In genomic region chr10:22340362-22341189, GRCh38 we compare ENCODE assay signal across 8 cellular contexts. TPM values are rescaled to one million over a fixed set of nuclear protein-coding genes. Genes with fewer than 3 reads are reported as not detected.
DNase-seq lines count a peak whose midpoint lies in the region; ATAC-seq and TF ChIP-seq lines count a peak whose summit lies in the region.

No MANE protein-coding gene starts in this region.

- TF ChIP-seq CTCF in BJ (IDR thresholded peaks at IDR 0.05; ENCODE audit: insufficient read depth, low read depth, low read length) (no peak), mucosa of descending colon (IDR thresholded peaks at IDR 0.05) (no peak), tibial artery (IDR thresholded peaks at IDR 0.05) (no peak)

- H3K4me1 ChIP-seq in esophagus (ENCODE audit: control insufficient read depth in 2 of 2, insufficient read depth in 2 of 2, low read length in 1 of 2) (peaks cover 3 to 18% of the 10 kb centered on the region in 2 donors), mucosa of descending colon (ENCODE audit: low read depth) (peaks cover 25% of the 10 kb centered on the region), tibial artery (peaks cover 0 to 39% (median 27%) of the 10 kb centered on the region in 4 donors)

- H3K4me3 ChIP-seq in BJ (ENCODE audit: low read depth, low read length) = peak overlapping the region; percentile 76
- peak overlapping the region; percentile 81 to 91 for H3K4me3 ChIP-seq in esophagus (ENCODE audit: low read depth in 1 of 2, low read length in 2 of 2)
- H3K4me3 ChIP-seq in mucosa of descending colon = peak overlapping the region; percentile 39
- H3K4me3 ChIP-seq in tibial artery = peak overlapping the region; percentile 73 to 75

- H3K27ac ChIP-seq in esophagus (ENCODE audit: low read depth in 2 of 2, low read length in 1 of 2) (peak overlapping the region; percentile 88 to 90), tibial artery (peak overlapping the region; percentile 95 to 96)

- ATAC-seq in GM18867 (IDR thresholded peaks at IDR 0.05; ENCODE audit: unreplicated experiment) (peak; percentile 51), HG03045 (IDR thresholded peaks at IDR 0.05; ENCODE audit: unreplicated experiment) (peak; percentile 49), mucosa of descending colon (peak; percentile 83)

- no peaks in the 10 kb centered on the region for H3K36me3 ChIP-seq in BJ (ENCODE audit: control insufficient read depth, insufficient read depth, low read length)
- H3K36me3 ChIP-seq in esophagus (ENCODE audit: control insufficient read depth in 2 of 2, insufficient read depth in 2 of 2, low read length in 1 of 2) = no peaks in the 10 kb centered on the region
- H3K36me3 ChIP-seq in mucosa of descending colon (ENCODE audit: low read depth) = no peaks in the 10 kb centered on the region
- H3K36me3 ChIP-seq in tibial artery = no peaks in the 10 kb centered on the region

- POLR2A ChIA-PET in BJ (lab: Charles Lee) = interaction anchor here (0.6 kb wide), 2 partner anchors 86 to 96 kb away, joined by 5 to 6 read pairs; no protein-coding TSS in a partner anchor

- CTCF ChIA-PET in BJ (lab: Yijun Ruan, JAX) = no interaction called here

- H3K9me3 ChIP-seq in esophagus (ENCODE audit: control insufficient read depth in 2 of 2, insufficient read depth in 1 of 2, low read depth in 1 of 2, low read length in 1 of 2) (peaks cover 0 to 7% of the 10 kb centered on the region in 2 donors), mucosa of descending colon (no peaks in the 10 kb centered on the region), tibial artery (peaks cover 0 to 4% (median 0%) of the 10 kb centered on the region in 3 donors)

- intact Hi-C loops in mucosa of descending colon (cut with DNase I, micrococcal nuclease) = no loop called here
- intact Hi-C loops in tibial artery (cut with DNase I; ENCODE audit: low total_unique reads) = loop anchor here (10.0 kb wide), 2 partner anchors 94 to 336 kb away; partner anchors contain the start of gene DNAJC1

- WGBS in esophagus, 2 donors = 1% methylated on average over 69 to 96 of the region's 96 CpGs

- DNase-seq in BJ (ENCODE audit: low read depth) (peak; percentile 52), NCI-H446 (lab: John Stamatoyannopoulos, UW) (peak; percentile 39 to 40), activated T-cell treated with anti-CD3 and anti-CD28 coated beads for 4 hours (peak; percentile 28), mucosa of descending colon (peak; percentile 66 to 81 (median 79)), tibial artery (peak; percentile 54 to 79)

- H3K27me3 ChIP-seq in BJ (ENCODE audit: control insufficient read depth, insufficient read depth, low read length) (peaks cover 47% of the 10 kb centered on the region), esophagus (ENCODE audit: control insufficient read depth in 1 of 2, insufficient read depth in 2 of 2, low read length in 2 of 2) (peaks cover 0 to 29% of the 10 kb centered on the region in 2 donors), tibial artery (peaks cover 21 to 82% of the 10 kb centered on the region in 2 donors)

RNA-seq across cellular contexts. Expression of gene SPAG6, which starts 4.7 kb away (rescaled TPM):
- polyA plus RNA-seq in BJ (2011; rRNA removed) (not detected in 2 replicates), esophagus (not detected)
- polyA minus RNA-seq in BJ (2011; rRNA and poly(A)+ RNA removed) = not detected in 2 replicates
- not detected for total RNA-seq in mucosa of descending colon

RNA-seq across cellular contexts. Expression of gene BMI1, which starts 19.7 kb away (rescaled TPM):
- polyA plus RNA-seq in BJ (2011; rRNA removed) (20.3 and 44.3 TPM in 2 replicates), esophagus (10 to 100 TPM in 1 of 2 donors, 1 to 10 TPM in 1; 9.8 to 11.3 TPM)
- 23.2 and 36.4 TPM in 2 replicates for polyA minus RNA-seq in BJ (2011; rRNA and poly(A)+ RNA removed)
- 10 to 100 TPM; 26.6 to 76.6 (median 28.7) TPM for total RNA-seq in mucosa of descending colon

RNA-seq across cellular contexts. Expression of gene COMMD3, which starts 24.4 kb away (rescaled TPM):
- polyA plus RNA-seq in BJ (2011; rRNA removed) (20.9 and 45.9 TPM in 2 replicates), esophagus (10 to 100 TPM; 34.7 to 36.7 TPM)
- polyA minus RNA-seq in BJ (2011; rRNA and poly(A)+ RNA removed) = 3.0 and 3.2 TPM in 2 replicates
- total RNA-seq in mucosa of descending colon = 10 to 100 TPM; 48.4 to 56.5 (median 51.2) TPM

Comparison
In these comparisons a context has a peak if more than half of its experiments do, and no peak if none do; other contexts are left out.
1. Peak in every context shown above with its lines: DNase-seq, ATAC-seq, H3K4me3 ChIP-seq and H3K27ac ChIP-seq.
2. DNase-seq: peak in every context shown above with its lines; median percentile 79 in mucosa of descending colon; 66 in tibial artery; 52 in BJ; 40 in NCI-H446; 28 in activated T-cell treated with anti-CD3 and anti-CD28 coated beads for 4 hours.